Comparison of ENCODE assay signal across 11 cellular contexts in genomic region chr21:28633803-28634572, GRCh38.
A peak's percentile ranks its signal among the peaks of the same experiment; 100 is the strongest.
DNase-seq lines count a peak whose midpoint lies in the region; ATAC-seq and TF ChIP-seq lines count a peak whose summit lies in the region.
"Had no signal": no experiment of that assay in that cellular context is flagged by ENCODE, and none has a peak within 500 bp of the region (broad histone marks: within the 10 kb centered on the region; RNA-seq: fewer than 3 reads in every experiment).

No MANE protein-coding gene starts in this region.

- TF ChIP-seq CTCF in SK-N-SH (IDR thresholded peaks at IDR 0.05) (no peak), fibroblast of lung (conservative IDR thresholded peaks at IDR 0.05 in 1 of 2, IDR thresholded peaks at IDR 0.05 in 1 of 2; ENCODE audit: low read depth in 1 of 2, low read length in 2 of 2) (no peak)

- CTCF ChIA-PET in SK-N-SH (lab: Yijun Ruan, JAX) = interaction anchor here (0.6 to 1.0 kb wide), 2 partner anchors 109 to 1070 kb away, joined by 3 read pairs; no protein-coding TSS in a partner anchor

- no peaks in the 10 kb centered on the region for H3K27me3 Mint-ChIP-seq in stimulated activated naive CD8-positive, alpha-beta T cell treated with anti-CD3 and anti-CD28 coated beads, Interleukin-15, amount 100 ng/mL, for 72 hours

- H3K9ac ChIP-seq in SK-N-SH (peak overlapping the region; percentile 83), fibroblast of lung (ENCODE audit: insufficient read depth, low read length) (no peak overlapping the region)

- peak overlapping the region; percentile 74 for H3K4me2 ChIP-seq in SK-N-SH
- H3K4me2 ChIP-seq in fibroblast of lung (ENCODE audit: extremely low read depth, insufficient read depth, low read length) = peak overlapping the region; percentile 57

- no peaks in the 10 kb centered on the region for H3K27me3 ChIP-seq in SK-N-SH (ENCODE audit: insufficient read depth)
- H3K27me3 ChIP-seq in fibroblast of lung (ENCODE audit: control insufficient read depth, insufficient read depth, low read length) = no peaks in the 10 kb centered on the region

- H4K20me1 ChIP-seq in SK-N-SH (ENCODE audit: insufficient read depth) (no peaks in the 10 kb centered on the region), fibroblast of lung (ENCODE audit: control insufficient read depth, extremely low read depth, insufficient read depth, low read length) (no peaks in the 10 kb centered on the region)

- H3K79me2 ChIP-seq in SK-N-SH (ENCODE audit: insufficient read depth) = no peaks in the 10 kb centered on the region
- H3K79me2 ChIP-seq in fibroblast of lung (ENCODE audit: control insufficient read depth, insufficient read depth, low read length) = no peaks in the 10 kb centered on the region

- peak in 1 of 2 experiments; percentile 88; a peak in 2 of 4 replicates for TF ChIP-seq EP300 in SK-N-SH (IDR thresholded peaks at IDR 0.05; ENCODE audit: borderline replicate concordance in 1 of 2, low read depth in 1 of 2, low read length in 1 of 2)

- 15% methylated on average over 12 of the region's 12 CpGs for WGBS in SK-N-SH (ENCODE audit: low lambda C conversion rate)

- H3K4me3 Mint-ChIP-seq in stimulated activated naive CD8-positive, alpha-beta T cell treated with anti-CD3 and anti-CD28 coated beads, Interleukin-15, amount 100 ng/mL, for 72 hours = no peak overlapping the region

- POLR2A ChIA-PET in SK-N-SH (lab: Yijun Ruan, JAX) = no interaction called here

- no peaks in the 10 kb centered on the region for H3K9me3 Mint-ChIP-seq in stimulated activated naive CD8-positive, alpha-beta T cell treated with anti-CD3 and anti-CD28 coated beads, Interleukin-15, amount 100 ng/mL, for 72 hours

- H3K27ac ChIP-seq in SK-N-SH (ENCODE audit: low read depth in 2 of 2, low read length in 1 of 2) (peak overlapping the region; percentile 83 to 95; a peak in 3 of 4 replicates), fibroblast of lung (ENCODE audit: insufficient read depth, low read length) (peak overlapping the region; percentile 90)

- H3K4me1 ChIP-seq in SK-N-SH (ENCODE audit: control insufficient read depth in 1 of 2, insufficient read depth in 2 of 2, low read depth in 1 of 2, low read length in 1 of 2) (peaks cover 5 to 39% of the 10 kb centered on the region in 2 experiments), fibroblast of lung (ENCODE audit: control insufficient read depth, extremely low read depth, insufficient read depth, low read length) (peaks cover 19% of the 10 kb centered on the region)

- H3K9me3 ChIP-seq in SK-N-SH = no peaks in the 10 kb centered on the region
- no peaks in the 10 kb centered on the region for H3K9me3 ChIP-seq in fibroblast of lung (ENCODE audit: control insufficient read depth, insufficient read depth, low read depth, low read length)

- ATAC-seq in stimulated activated naive CD8-positive, alpha-beta T cell treated with anti-CD3 and anti-CD28 coated beads, Interleukin-15, amount 100 ng/mL, for 72 hours = no peak
- no peak for ATAC-seq in HG03095 (IDR thresholded peaks at IDR 0.05; ENCODE audit: unreplicated experiment)

- H3F3A ChIP-seq in SK-N-SH (replicated peaks; ENCODE audit: insufficient read depth) = peaks cover 62% of the 10 kb centered on the region

- no peak overlapping the region for H3K27ac Mint-ChIP-seq in stimulated activated naive CD8-positive, alpha-beta T cell treated with anti-CD3 and anti-CD28 coated beads, Interleukin-15, amount 100 ng/mL, for 72 hours

- H3K9me2 ChIP-seq in SK-N-SH = no peaks in the 10 kb centered on the region

- no peaks in the 10 kb centered on the region for H3K36me3 ChIP-seq in SK-N-SH (replicated peaks in 1 of 2; ENCODE audit: control insufficient read depth in 1 of 2, insufficient read depth in 2 of 2, low read length in 1 of 2)
- no peaks in the 10 kb centered on the region for H3K36me3 ChIP-seq in fibroblast of lung (ENCODE audit: control insufficient read depth, insufficient read depth, low read length)

- H3K4me3 ChIP-seq in SK-N-SH (ENCODE audit: low read depth in 2 of 2, low read length in 1 of 2) (peak overlapping the region in 1 of 2 experiments; percentile 44; a peak in 2 of 4 replicates), fibroblast of lung (replicated peaks in 1 of 4; ENCODE audit: control extremely low read depth in 1 of 4, insufficient read depth in 1 of 4, low read depth in 3 of 4, low read length in 4 of 4) (no peak overlapping the region)

- DNase-seq in EL (peak; percentile 91), SK-N-SH (no peak), fibroblast of lung (ENCODE audit: low read depth in 2 of 2) (peak; percentile 75 to 93), posterior vena cava (ENCODE audit: low spot score) (peak; percentile 79), midbrain (lab: John Stamatoyannopoulos, UW) (no peak)
- DNase-seq in stimulated activated naive CD8-positive, alpha-beta T cell treated with anti-CD3 and anti-CD28 coated beads, Interleukin-15, amount 100 ng/mL, for 72 hours = no peak
- DNase-seq in effector CD4-positive, alpha-beta T cell = no peak
- DNase-seq: head of caudate nucleus, NCI-H1092, nucleus accumbens had no signal

- no peak for TF ChIP-seq RAD21 in SK-N-SH (IDR thresholded peaks at IDR 0.05; ENCODE audit: low read length)

- H3K4me1 Mint-ChIP-seq in stimulated activated naive CD8-positive, alpha-beta T cell treated with anti-CD3 and anti-CD28 coated beads, Interleukin-15, amount 100 ng/mL, for 72 hours = peaks cover 24% of the 10 kb centered on the region

- H2AFZ ChIP-seq in SK-N-SH (ENCODE audit: low read depth) = peak overlapping the region; percentile 5; the same call in 1 of the 2 replicates
- peak overlapping the region; percentile 67 for H2AFZ ChIP-seq in fibroblast of lung (ENCODE audit: low read length)

- intact Hi-C loops in posterior vena cava (cut with DNase I) = no loop called here

TF ChIP-seq in SK-N-SH, 30 proteins besides CTCF, POLR2A, EP300 and RAD21:
- TF ChIP-seq ELF1 (IDR thresholded peaks at IDR 0.05) (no peak), TAF1 (IDR thresholded peaks at IDR 0.05; ENCODE audit: borderline replicate concordance, low read depth, low read length) (no peak), FOXM1 (IDR thresholded peaks at IDR 0.05; ENCODE audit: low read depth) (peak; percentile 58; the same call in 1 of the 2 replicates), NFIC (IDR thresholded peaks at IDR 0.05; ENCODE audit: borderline replicate concordance) (peak; percentile 46), SMC3 (IDR thresholded peaks at IDR 0.05; ENCODE audit: low read depth, low read length) (no peak), MAX (IDR thresholded peaks at IDR 0.05; ENCODE audit: low read depth) (peak; percentile 22; the same call in 1 of the 2 replicates), JUND (IDR thresholded peaks at IDR 0.05) (peak; percentile 61), GATA2 (CRISPR knock-in tag; IDR thresholded peaks at IDR 0.05) (no peak), NRF1 (IDR thresholded peaks at IDR 0.05; ENCODE audit: low read depth, low read length) (no peak), POLR2AphosphoS5 (IDR thresholded peaks at IDR 0.05; ENCODE audit: low read depth, low read length) (peak; percentile 37; the same call in 1 of the 2 replicates), PBX3 (IDR thresholded peaks at IDR 0.05) (peak; percentile 84), TEAD4 (IDR thresholded peaks at IDR 0.05; ENCODE audit: borderline replicate concordance, insufficient read depth) (0 out of 2 replicates have a peak, but pooled peaks have one; percentile 28), REST (IDR thresholded peaks at IDR 0.05; ENCODE audit: low read depth, low read length) (no peak), TCF12 (IDR thresholded peaks at IDR 0.05) (peak; percentile 60; the same call in 1 of the 2 replicates), FOSL2 (IDR thresholded peaks at IDR 0.05; ENCODE audit: borderline replicate concordance, low read depth) (peak; percentile 69), RXRA (IDR thresholded peaks at IDR 0.05; ENCODE audit: borderline replicate concordance, low read depth) (peak; percentile 29; the same call in 1 of the 2 replicates), CHD2 (IDR thresholded peaks at IDR 0.05; ENCODE audit: low read length, partially characterized antibody) (no peak)
TF ChIP-seq in SK-N-SH: peak in this region for 10.

Comparison
In these comparisons a context has a peak if more than half of its experiments do, and no peak if none do; other contexts are left out.
1. DNase-seq: peak in EL (single experiment), fibroblast of lung (2 of 2) and posterior vena cava (single experiment); none in SK-N-SH (single experiment), stimulated activated naive CD8-positive, alpha-beta T cell treated with anti-CD3 and anti-CD28 coated beads, Interleukin-15, amount 100 ng/mL, for 72 hours (0 of 2), midbrain (single experiment) and effector CD4-positive, alpha-beta T cell (single experiment).